ENCODE assay signal across 8 cellular contexts in genomic region chr19:7925171-7925837, GRCh38. TPM values are rescaled to one million over a fixed set of nuclear protein-coding genes. Genes with fewer than 3 reads are reported as not detected.
A peak's percentile ranks its signal among the peaks of the same experiment; 100 is the strongest.
DNase-seq lines count a peak whose midpoint lies in the region; ATAC-seq, FAIRE-seq and TF ChIP-seq lines count a peak whose summit lies in the region.

No MANE protein-coding gene starts in this region.

- H3K9ac ChIP-seq in neural cell (ENCODE audit: low read length), result peak overlapping the region; percentile 89

- no peak for TF ChIP-seq POLR2A in esophagus muscularis mucosa (IDR thresholded peaks at IDR 0.05; ENCODE audit: low read depth)

- peak overlapping the region; percentile 77 for H3K4me3 Mint-ChIP-seq in CD8-positive, alpha-beta T cell
- H3K4me3 Mint-ChIP-seq in stimulated activated naive CD8-positive, alpha-beta T cell treated with anti-CD3 and anti-CD28 coated beads, Interleukin-15, amount 100 ng/mL, for 72 hours, result peak overlapping the region; percentile 78 to 82

- ATAC-seq in CD8-positive, alpha-beta T cell, result peak; percentile 21
- ATAC-seq in stimulated activated naive CD8-positive, alpha-beta T cell treated with anti-CD3 and anti-CD28 coated beads, Interleukin-15, amount 100 ng/mL, for 72 hours, result peak; percentile 62
- no peak for ATAC-seq in GM21529 (IDR thresholded peaks at IDR 0.05; ENCODE audit: unreplicated experiment)

- no peaks in the 10 kb centered on the region for H3K9me2 ChIP-seq in OCI-LY7 (ENCODE audit: insufficient read depth, low read length)
- no peaks in the 10 kb centered on the region for H3K9me2 ChIP-seq in neural cell (ENCODE audit: insufficient read depth, low read length)

- peak overlapping the region; percentile 64 for H3K4me2 ChIP-seq in OCI-LY7 (ENCODE audit: low read length)
- no peak overlapping the region for H3K4me2 ChIP-seq in neural cell (ENCODE audit: low read length)

- intact Hi-C loops in CD8-positive, alpha-beta T cell (cut with DNase I, micrococcal nuclease), result loop anchor here (1.0 to 10.0 kb wide), 6 partner anchors 18 to 391 kb away; partner anchors contain the start of genes TIMM44 (in 2 of the 2), MAP2K7 (in 1 of the 2), PNPLA6 (in 1 of the 2) and TRAPPC5 (in 1 of the 2)
- intact Hi-C loops in OCI-LY7 (cut with micrococcal nuclease; ENCODE audit: unreplicated experiment), result loop anchor here (1.0 kb wide), 1 partner anchor 72 kb away; no protein-coding TSS in a partner anchor
- intact Hi-C loops in esophagus muscularis mucosa (cut with DNase I), result no loop called here

- H3K27me3 Mint-ChIP-seq in CD8-positive, alpha-beta T cell (ENCODE audit: low read depth), result no peaks in the 10 kb centered on the region
- no peaks in the 10 kb centered on the region for H3K27me3 Mint-ChIP-seq in stimulated activated naive CD8-positive, alpha-beta T cell treated with anti-CD3 and anti-CD28 coated beads, Interleukin-15, amount 100 ng/mL, for 72 hours

- TF ChIP-seq CTCF in CD8-positive, alpha-beta T cell (IDR thresholded peaks at IDR 0.05), result peak; percentile 73
- TF ChIP-seq CTCF in OCI-LY7 (conservative IDR thresholded peaks at IDR 0.05; ENCODE audit: low read length) (peak; percentile 89), esophagus muscularis mucosa (IDR thresholded peaks at IDR 0.05) (peak; percentile 81 to 99 (median 90)), neural cell (IDR thresholded peaks at IDR 0.05; ENCODE audit: poor library complexity, severe bottlenecking) (peak; percentile 99)

- 1% methylated on average over 21 of the region's 95 CpGs for WGBS in esophagus muscularis mucosa

- no peaks in the 10 kb centered on the region for H3K27me3 ChIP-seq in CD8-positive, alpha-beta T cell (ENCODE audit: insufficient read depth, low read length)
- no peaks in the 10 kb centered on the region for H3K27me3 ChIP-seq in esophagus muscularis mucosa
- H3K27me3 ChIP-seq in neural cell (ENCODE audit: insufficient read depth, low read depth, low read length), result no peaks in the 10 kb centered on the region

- no peak overlapping the region for H3K4me3 ChIP-seq in CD8-positive, alpha-beta T cell (ENCODE audit: low read depth, low read length)
- H3K4me3 ChIP-seq in OCI-LY7 (ENCODE audit: low read depth, low read length, poor library complexity, severe bottlenecking) (peak overlapping the region; percentile 66), esophagus muscularis mucosa (peak overlapping the region; percentile 68 to 81 (median 71)), neural cell (ENCODE audit: low read length) (peak overlapping the region; percentile 70)

- no peaks in the 10 kb centered on the region for H3K9me3 ChIP-seq in CD8-positive, alpha-beta T cell (ENCODE audit: low read length)
- H3K9me3 ChIP-seq in OCI-LY7 (ENCODE audit: low read length), result no peaks in the 10 kb centered on the region
- no peaks in the 10 kb centered on the region for H3K9me3 ChIP-seq in esophagus muscularis mucosa
- no peaks in the 10 kb centered on the region for H3K9me3 ChIP-seq in neural cell (ENCODE audit: low read length)

- peak; percentile 91 for FAIRE-seq in HTR-8/SVneo (lab: Jason Lieb, UNC)

- POLR2A ChIA-PET in CD8-positive, alpha-beta T cell (lab: Charles Lee), result interaction anchor here (1.2 kb wide), 1 partner anchor 18 kb away, joined by 3 read pairs; the partner anchor contains the start of gene TIMM44
- POLR2A ChIA-PET in OCI-LY7 (lab: Charles Lee), result no interaction called here

- H3K27ac ChIP-seq in CD8-positive, alpha-beta T cell (ENCODE audit: low read depth, low read length), result no peak overlapping the region
- H3K27ac ChIP-seq in OCI-LY7 (ENCODE audit: low read depth, low read length, poor library complexity, severe bottlenecking), result no peak overlapping the region
- H3K27ac ChIP-seq in esophagus muscularis mucosa (replicated peaks in 1 of 4), result peak overlapping the region; percentile 91 to 96 (median 94)
- H3K27ac ChIP-seq in neural cell (ENCODE audit: low read length), result peak overlapping the region; percentile 65

- peak; percentile 60 to 85 (median 76) for DNase-seq in CD8-positive, alpha-beta T cell
- peak; percentile 91 for DNase-seq in HTR-8/SVneo (ENCODE audit: insufficient read length, low spot score)
- peak; percentile 89 for DNase-seq in OCI-LY7 (ENCODE audit: low spot score)
- peak; percentile 64 for DNase-seq in activated T-cell treated with anti-CD3 and anti-CD28 coated beads for 24 hours (ENCODE audit: low read depth)
- DNase-seq in esophagus muscularis mucosa (ENCODE audit: extremely low spot score), result no peak
- DNase-seq in stimulated activated naive CD8-positive, alpha-beta T cell treated with anti-CD3 and anti-CD28 coated beads, Interleukin-15, amount 100 ng/mL, for 72 hours, result peak; percentile 85 to 87

- no peaks in the 10 kb centered on the region for H3K9me3 Mint-ChIP-seq in CD8-positive, alpha-beta T cell
- H3K9me3 Mint-ChIP-seq in stimulated activated naive CD8-positive, alpha-beta T cell treated with anti-CD3 and anti-CD28 coated beads, Interleukin-15, amount 100 ng/mL, for 72 hours, result no peaks in the 10 kb centered on the region

- TF ChIP-seq RAD21 in neural cell (conservative IDR thresholded peaks at IDR 0.05), result peak; percentile 71

- H3K79me2 ChIP-seq in OCI-LY7 (ENCODE audit: insufficient read depth, low read depth, low read length) (no peaks in the 10 kb centered on the region), neural cell (replicated peaks; ENCODE audit: insufficient read depth, low read length) (peaks cover 14% of the 10 kb centered on the region)

- H3K36me3 ChIP-seq in CD8-positive, alpha-beta T cell (ENCODE audit: insufficient read depth, low read length), result no peaks in the 10 kb centered on the region
- H3K36me3 ChIP-seq in OCI-LY7 (ENCODE audit: insufficient read depth, low read length) (peaks cover 15% of the 10 kb centered on the region), esophagus muscularis mucosa (peaks cover 9 to 27% (median 19%) of the 10 kb centered on the region in 4 donors), neural cell (ENCODE audit: insufficient read depth, low read length) (no peaks in the 10 kb centered on the region)

- no peaks in the 10 kb centered on the region for H3F3A ChIP-seq in neural cell (ENCODE audit: insufficient read depth, low read length, poor library complexity, severe bottlenecking)

- TF ChIP-seq EP300 in esophagus muscularis mucosa (IDR thresholded peaks at IDR 0.05), result no peak
- peak; percentile 46 for TF ChIP-seq EP300 in neural cell (conservative IDR thresholded peaks at IDR 0.05; ENCODE audit: poor library complexity, severe bottlenecking)

- H3K27ac Mint-ChIP-seq in CD8-positive, alpha-beta T cell, result peak overlapping the region; percentile 45
- H3K27ac Mint-ChIP-seq in stimulated activated naive CD8-positive, alpha-beta T cell treated with anti-CD3 and anti-CD28 coated beads, Interleukin-15, amount 100 ng/mL, for 72 hours, result peak overlapping the region in 1 of 2 donors; percentile 96

- H3K36me3 Mint-ChIP-seq in CD8-positive, alpha-beta T cell, result peaks cover 16% of the 10 kb centered on the region

- CTCF ChIA-PET in CD8-positive, alpha-beta T cell (lab: Charles Lee), result no interaction called here
- CTCF ChIA-PET in OCI-LY7 (lab: Charles Lee; ENCODE audit: unreplicated experiment), result no interaction called here

- H4K20me1 ChIP-seq in OCI-LY7 (ENCODE audit: insufficient read depth, low read length) (peaks cover 6% of the 10 kb centered on the region; the same call in 1 of the 2 replicates), neural cell (ENCODE audit: insufficient read depth) (peaks cover 10% of the 10 kb centered on the region)

- BruUV-seq in OCI-LY7 (replicated peaks; lab: Mats Ljungman, UMichigan), result no TSS peak

- H3K4me1 ChIP-seq in CD8-positive, alpha-beta T cell (ENCODE audit: insufficient read depth, low read length), result peaks cover 24% of the 10 kb centered on the region
- peaks cover 14% of the 10 kb centered on the region for H3K4me1 ChIP-seq in OCI-LY7 (ENCODE audit: insufficient read depth, low read length, poor library complexity, severe bottlenecking)
- H3K4me1 ChIP-seq in esophagus muscularis mucosa, result peaks cover 60 to 95% (median 90%) of the 10 kb centered on the region in 4 donors

- H2AFZ ChIP-seq in OCI-LY7 (ENCODE audit: low read length) (0 out of 2 replicates have a peak overlapping the region, but pooled peaks have one; percentile 42), neural cell (ENCODE audit: low read depth, low read length) (no peak overlapping the region)

- H3K4me1 Mint-ChIP-seq in CD8-positive, alpha-beta T cell (ENCODE audit: low read depth), result peaks cover 32% of the 10 kb centered on the region
- peaks cover 71% of the 10 kb centered on the region for H3K4me1 Mint-ChIP-seq in stimulated activated naive CD8-positive, alpha-beta T cell treated with anti-CD3 and anti-CD28 coated beads, Interleukin-15, amount 100 ng/mL, for 72 hours

TF ChIP-seq in neural cell, 6 proteins besides CTCF, POLR2A, EP300 and RAD21 (continues in another document):
- TF ChIP-seq TAF1 (IDR thresholded peaks at IDR 0.05; ENCODE audit: low read depth) (peak; percentile 37), EZH2 (IDR thresholded peaks at IDR 0.05; ENCODE audit: borderline replicate concordance, insufficient read depth, low read length, poor library complexity, severe bottlenecking) (no peak)

RNA-seq across cellular contexts. Expression of gene CTXN1, which starts 0.6 kb away (rescaled TPM):
- total RNA-seq in CD8-positive, alpha-beta T cell, result not detected
- total RNA-seq in OCI-LY7 (2014; rRNA removed; shearing (Covaris generic)), result 0.13 TPM in 1 of 2 replicates, not detected in the other
- total RNA-seq in OCI-LY7 (2022) (0.98 and 1.0 TPM in 2 replicates), esophagus muscularis mucosa (10 to 100 TPM; 28.7 to 59.4 (median 49.2) TPM)
- 24.7 and 34.1 TPM in 2 replicates for polyA plus RNA-seq in neural cell
- 34.8 and 39.0 TPM in 2 replicates for polyA minus RNA-seq in neural cell

RNA-seq across cellular contexts. Expression of gene SNAPC2, which starts 5.2 kb away (rescaled TPM):
- total RNA-seq in CD8-positive, alpha-beta T cell, result 10 to 100 TPM; 15.4 to 17.0 TPM
- 4.9 and 21.6 TPM in 2 replicates for total RNA-seq in OCI-LY7 (2014; rRNA removed; shearing (Covaris generic))
- total RNA-seq in OCI-LY7 (2022) (6.2 and 8.2 TPM in 2 replicates), esophagus muscularis mucosa (10 to 100 TPM; 32.4 to 47.2 (median 35.0) TPM)
- polyA plus RNA-seq in neural cell, result 12.8 and 13.2 TPM in 2 replicates
- polyA minus RNA-seq in neural cell, result 10.5 and 11.3 TPM in 2 replicates

RNA-seq across cellular contexts. Expression of gene TGFBR3L, which starts 10.7 kb away (rescaled TPM):
- 1 to 10 TPM; 2.1 to 2.7 TPM for total RNA-seq in CD8-positive, alpha-beta T cell
- total RNA-seq in OCI-LY7 (2014; rRNA removed; shearing (Covaris generic)), result 0.13 TPM in 1 of 2 replicates, not detected in the other
- total RNA-seq in OCI-LY7 (2022) (0.61 and 0.74 TPM in 2 replicates), esophagus muscularis mucosa (1 to 10 TPM; 2.2 to 8.3 (median 6.1) TPM)
- not detected in 2 replicates for polyA plus RNA-seq in neural cell
- not detected in 2 replicates for polyA minus RNA-seq in neural cell

RNA-seq across cellular contexts. Expression of gene TIMM44, which starts 18.2 kb away (rescaled TPM):
- total RNA-seq in CD8-positive, alpha-beta T cell, result 100 to 1,000 TPM in 1 of 2 experiments, 10 to 100 TPM in 1; 97.7 to 101 TPM
- 86.0 and 89.0 TPM in 2 replicates for total RNA-seq in OCI-LY7 (2014; rRNA removed; shearing (Covaris generic))
- total RNA-seq in OCI-LY7 (2022), result 97.6 and 116 TPM in 2 replicates
- 100 to 1,000 TPM in 1 of 4 donors, 10 to 100 TPM in 3; 61.6 to 111 (median 98.5) TPM for total RNA-seq in esophagus muscularis mucosa
- 48.3 and 56.7 TPM in 2 replicates for polyA plus RNA-seq in neural cell
- polyA minus RNA-seq in neural cell, result 37.3 and 39.7 TPM in 2 replicates

RNA-seq across cellular contexts. Expression of gene MAP2K7, which starts 21.6 kb away (rescaled TPM):
- total RNA-seq in CD8-positive, alpha-beta T cell, result 100 to 1,000 TPM; 127 to 135 TPM
- 19.4 and 23.2 TPM in 2 replicates for total RNA-seq in OCI-LY7 (2014; rRNA removed; shearing (Covaris generic))
- total RNA-seq in OCI-LY7 (2022) (44.5 and 48.1 TPM in 2 replicates), esophagus muscularis mucosa (10 to 100 TPM; 17.2 to 31.9 (median 24.5) TPM)
- polyA plus RNA-seq in neural cell, result 9.2 and 13.4 TPM in 2 replicates
- polyA minus RNA-seq in neural cell, result 9.7 and 10.3 TPM in 2 replicates

Comparison
In these comparisons a context has a peak if more than half of its experiments do, and no peak if none do; other contexts are left out.
1. H3K27ac ChIP-seq: peak in esophagus muscularis mucosa (4 of 4) and neural cell (single experiment); none in CD8-positive, alpha-beta T cell (single experiment) and OCI-LY7 (single experiment).
2. RNA of gene CTXN1, which starts 0.6 kb away (total RNA-seq): 28.7 to 59.4 TPM in esophagus muscularis mucosa; 0.13 to 1.0 TPM in OCI-LY7 and not detected in CD8-positive, alpha-beta T cell; every median in the first group is over 10 times any median in the second.
3. Peak in every context shown above with its lines, with median percentiles within 50 percentile points of each other: CTCF ChIP-seq.